Comparison of ENCODE assay signal across 2 cellular contexts in genomic region chr2:15983496-15983895, GRCh38.
TF ChIP-seq lines count a peak whose summit lies in the region.

No MANE protein-coding gene starts in this region.

TF ChIP-seq in GM23338, 12 proteins besides CTCF, POLR2A, EP300 and RAD21:
- no peak for TF ChIP-seq REST (IDR thresholded peaks at IDR 0.05; ENCODE audit: unreplicated experiment)
- no peak for TF ChIP-seq ZNF331 (CRISPR knock-in tag; IDR thresholded peaks at IDR 0.05; ENCODE audit: low read depth)
- TF ChIP-seq EZH2 (IDR thresholded peaks at IDR 0.05; ENCODE audit: low read depth, unreplicated experiment): no peak
- TF ChIP-seq EZH2phosphoT487 (IDR thresholded peaks at IDR 0.05; ENCODE audit: unreplicated experiment): no peak
- no peak for TF ChIP-seq JUNB (IDR thresholded peaks at IDR 0.05; ENCODE audit: unreplicated experiment)
- no peak for TF ChIP-seq ETS1 (IDR thresholded peaks at IDR 0.05)
- TF ChIP-seq ZNF114 (CRISPR knock-in tag; IDR thresholded peaks at IDR 0.05): no peak
- no peak for TF ChIP-seq STAT1 (IDR thresholded peaks at IDR 0.05; ENCODE audit: unreplicated experiment)
- TF ChIP-seq ZNF462 (CRISPR knock-in tag; IDR thresholded peaks at IDR 0.05): no peak
- no peak for TF ChIP-seq CREB1 (CRISPR knock-in tag; IDR thresholded peaks at IDR 0.05; ENCODE audit: low read depth)
- TF ChIP-seq NANOG (IDR thresholded peaks at IDR 0.05; ENCODE audit: borderline replicate concordance): no peak
- no peak for TF ChIP-seq POLR2AphosphoS5 (IDR thresholded peaks at IDR 0.05; ENCODE audit: low read depth)

TF ChIP-seq in H1, 55 proteins besides CTCF, POLR2A, EP300 and RAD21:
- TF ChIP-seq USF2 (IDR thresholded peaks at IDR 0.05; ENCODE audit: low read length) (no peak), SRF (IDR thresholded peaks at IDR 0.05; ENCODE audit: low read depth, low read length) (no peak), E2F6 (IDR thresholded peaks at IDR 0.05) (no peak), CREB1 (IDR thresholded peaks at IDR 0.05) (no peak), ATF2 (IDR thresholded peaks at IDR 0.05; ENCODE audit: low read length) (no peak), SIRT6 (IDR thresholded peaks at IDR 0.05; ENCODE audit: low read length) (no peak), CHD2 (IDR thresholded peaks at IDR 0.05; ENCODE audit: low read length) (no peak), YY1 (IDR thresholded peaks at IDR 0.05; ENCODE audit: low read depth, low read length) (no peak), PHF8 (conservative IDR thresholded peaks at IDR 0.05; ENCODE audit: low read depth, low read length) (no peak), ATF3 (IDR thresholded peaks at IDR 0.05; ENCODE audit: insufficient read depth, low read depth, low read length) (no peak), ZNF274 (IDR thresholded peaks at IDR 0.05; ENCODE audit: borderline replicate concordance, extremely low read depth, low read length) (no peak), RXRA (IDR thresholded peaks at IDR 0.05; ENCODE audit: insufficient read depth, low read depth, low read length) (no peak), JUND (IDR thresholded peaks at IDR 0.05; ENCODE audit: low read length) (no peak), RFX5 (IDR thresholded peaks at IDR 0.05; ENCODE audit: borderline replicate concordance, low read depth, low read length) (no peak), HDAC6 (IDR thresholded peaks at IDR 0.05; ENCODE audit: low read depth, low read length) (no peak), EZH2 (IDR thresholded peaks at IDR 0.05; ENCODE audit: low read depth, low read length, severe bottlenecking) (no peak), SIN3A (conservative IDR thresholded peaks at IDR 0.05 in 1 of 2, IDR thresholded peaks at IDR 0.05 in 1 of 2; ENCODE audit: low read depth in 1 of 2, low read length in 2 of 2) (no peak), SUZ12 (IDR thresholded peaks at IDR 0.05; ENCODE audit: low read length) (no peak), KDM4A (IDR thresholded peaks at IDR 0.05; ENCODE audit: low read depth, low read length, severe bottlenecking) (no peak), KDM5A (IDR thresholded peaks at IDR 0.05; ENCODE audit: low read length) (no peak)
